Comparison of ENCODE assay signal across 8 cellular contexts in genomic region chr14:59189822-59190368, GRCh38. TPM values are rescaled to one million over a fixed set of nuclear protein-coding genes. Genes with fewer than 3 reads are reported as not detected.
A peak's percentile ranks its signal among the peaks of the same experiment; 100 is the strongest.
DNase-seq lines count a peak whose midpoint lies in the region; TF ChIP-seq lines count a peak whose summit lies in the region.

No MANE protein-coding gene starts in this region.

- DNase-seq in ELR (ENCODE audit: low read depth): peak; percentile 96
- DNase-seq in H9: peak; percentile 94
- peak; percentile 71 for DNase-seq in MG63
- peak; percentile 72 for DNase-seq in SIG-M5 treated with dmso at 0.1 percent for 504 hours (lab: John Stamatoyannopoulos, UW; ENCODE audit: unreplicated experiment)
- peak; percentile 77 for DNase-seq in activated naive CD4-positive, alpha-beta T cell treated with anti-CD3 and anti-CD28 coated beads for 36 hours
- peak; percentile 84 for DNase-seq in germinal center (ENCODE audit: low spot score)
- DNase-seq in non-pigmented ciliary epithelial cell (ENCODE audit: low read depth): peak; percentile 71
- peak in 47 of 49 donors; percentile 2 to 79 (median 39) for DNase-seq in substantia nigra (lab: John Stamatoyannopoulos, UW)

- H3K27ac ChIP-seq in H9 (ENCODE audit: insufficient read length, low read depth, low read length) (no peak overlapping the region), substantia nigra (ENCODE audit: low read depth, low read length, poor library complexity, severe bottlenecking) (peak overlapping the region; percentile 10)

- H3K9ac ChIP-seq in H9 (ENCODE audit: extremely low read depth, insufficient read length, low read length): no peak overlapping the region

- H3K4me2 ChIP-seq in H9 (ENCODE audit: insufficient read depth, insufficient read length, low read length): peak overlapping the region; percentile 85

- no CpG with 5 or more reads among the region's 24 CpGs for WGBS in H9 (ENCODE audit: extremely low coverage, insufficient read length, low lambda C conversion rate)

- no peak overlapping the region for H4K5ac ChIP-seq in H9 (ENCODE audit: insufficient read length, low read depth, low read length)

- H2BK15ac ChIP-seq in H9 (ENCODE audit: low read depth, low read length): no peak overlapping the region

- H3K4me3 Mint-ChIP-seq in H9: peak overlapping the region; percentile 80 to 92
- peak overlapping the region; percentile 91 for H3K4me3 Mint-ChIP-seq in activated naive CD4-positive, alpha-beta T cell treated with anti-CD3 and anti-CD28 coated beads for 36 hours

- no peaks in the 10 kb centered on the region; a peak in 1 of 5 replicates for H3K9me3 Mint-ChIP-seq in H9
- no peaks in the 10 kb centered on the region for H3K9me3 Mint-ChIP-seq in activated naive CD4-positive, alpha-beta T cell treated with anti-CD3 and anti-CD28 coated beads for 36 hours

- H4K8ac ChIP-seq in H9 (replicated peaks; ENCODE audit: insufficient read length, low read depth, low read length): no peak overlapping the region

- H3K23ac ChIP-seq in H9 (ENCODE audit: insufficient read length, low read depth, low read length): no peak overlapping the region

- no peaks in the 10 kb centered on the region for H3K4me1 ChIP-seq in H9 (ENCODE audit: insufficient read depth, low read length)

- peaks cover 22% of the 10 kb centered on the region for H3K23me2 ChIP-seq in H9 (ENCODE audit: insufficient read length, low read depth, low read length, poor library complexity, severe bottlenecking)

- CTCF ChIA-PET in activated naive CD4-positive, alpha-beta T cell treated with anti-CD3 and anti-CD28 coated beads for 36 hours (lab: Charles Lee): interaction anchor here (0.6 to 0.7 kb wide), 3 partner anchors 101 to 253 kb away, joined by 3 read pairs; no protein-coding TSS in a partner anchor

- no peak overlapping the region for H2BK20ac ChIP-seq in H9 (ENCODE audit: low read depth, low read length, poor library complexity, severe bottlenecking)

- H3K27me3 Mint-ChIP-seq in H9 (ENCODE audit: low read depth): peaks cover 32% of the 10 kb centered on the region
- H3K27me3 Mint-ChIP-seq in activated naive CD4-positive, alpha-beta T cell treated with anti-CD3 and anti-CD28 coated beads for 36 hours (ENCODE audit: low read depth): no peaks in the 10 kb centered on the region

- H2AK5ac ChIP-seq in H9 (ENCODE audit: insufficient read length, low read length): no peak overlapping the region

- H4K91ac ChIP-seq in H9 (ENCODE audit: insufficient read length, low read depth, low read length): no peak overlapping the region

- no peaks in the 10 kb centered on the region for H3K36me3 Mint-ChIP-seq in H9 (ENCODE audit: insufficient read depth in 1 of 3, low read depth in 3 of 3)
- H3K36me3 Mint-ChIP-seq in activated naive CD4-positive, alpha-beta T cell treated with anti-CD3 and anti-CD28 coated beads for 36 hours (ENCODE audit: low read depth): no peaks in the 10 kb centered on the region

- intact Hi-C loops in activated naive CD4-positive, alpha-beta T cell treated with anti-CD3 and anti-CD28 coated beads for 36 hours (cut with micrococcal nuclease): loop anchor here (2.0 to 10.0 kb wide), 7 partner anchors 63 to 1799 kb away; partner anchors contain the start of gene NAA30

- H3K18ac ChIP-seq in H9 (ENCODE audit: insufficient read length, low read depth, low read length): no peak overlapping the region

- no peaks in the 10 kb centered on the region for H3K36me3 ChIP-seq in MG63

- H2BK12ac ChIP-seq in H9 (ENCODE audit: insufficient read length, low read depth, low read length): no peak overlapping the region

- no peaks in the 10 kb centered on the region for H3K9me3 ChIP-seq in H9 (ENCODE audit: control insufficient read depth, low read depth, low read length)
- H3K9me3 ChIP-seq in MG63: no peaks in the 10 kb centered on the region

- peaks cover 3% of the 10 kb centered on the region; the same call in 1 of the 2 replicates for H3K27me3 ChIP-seq in H9 (ENCODE audit: insufficient read depth, low read length)
- peaks cover 9% of the 10 kb centered on the region for H3K27me3 ChIP-seq in MG63

- H4K20me1 ChIP-seq in H9 (ENCODE audit: control insufficient read depth, insufficient read depth, insufficient read length): no peaks in the 10 kb centered on the region

- H3K27ac Mint-ChIP-seq in H9: peak overlapping the region in 2 of 3 experiments; percentile 81 to 86; a peak in 3 of 7 replicates
- no peak overlapping the region for H3K27ac Mint-ChIP-seq in activated naive CD4-positive, alpha-beta T cell treated with anti-CD3 and anti-CD28 coated beads for 36 hours

- H2AFZ ChIP-seq in H9 (ENCODE audit: low read length): no peak overlapping the region

- peak overlapping the region; percentile 85 for H3K4me3 ChIP-seq in MG63

- H3K4me1 Mint-ChIP-seq in H9: peaks cover 19 to 20% of the 10 kb centered on the region in 2 experiments
- H3K4me1 Mint-ChIP-seq in activated naive CD4-positive, alpha-beta T cell treated with anti-CD3 and anti-CD28 coated beads for 36 hours (ENCODE audit: low read depth): peaks cover 13% of the 10 kb centered on the region

- H3K14ac ChIP-seq in H9 (ENCODE audit: insufficient read depth, low read length): no peak overlapping the region

- H3T11ph ChIP-seq in H9 (ENCODE audit: low read length): no peak overlapping the region

- H2BK120ac ChIP-seq in H9 (ENCODE audit: low read depth, low read length, poor library complexity, severe bottlenecking): no peak overlapping the region

- H3K79me2 ChIP-seq in H9 (ENCODE audit: insufficient read depth, low read length): no peaks in the 10 kb centered on the region

- H3K79me1 ChIP-seq in H9 (ENCODE audit: insufficient read depth, low read depth, low read length, poor library complexity, severe bottlenecking): no peaks in the 10 kb centered on the region

- no peak overlapping the region for H2BK5ac ChIP-seq in H9 (ENCODE audit: insufficient read length, low read length)

- H3K56ac ChIP-seq in H9 (ENCODE audit: insufficient read length, low read depth, low read length): no peak overlapping the region

- no peak for TF ChIP-seq CTCF in H9 (conservative IDR thresholded peaks at IDR 0.05)

- no peak overlapping the region for H3K4ac ChIP-seq in H9 (ENCODE audit: low read depth, low read length)

RNA-seq across cellular contexts. Expression of gene DAAM1, which starts 1.4 kb away (rescaled TPM):
- 19.5 and 21.7 TPM in 2 replicates for total RNA-seq in H9 (2021)
- 1.3 and 5.2 TPM in 2 replicates for total RNA-seq in MG63 (2014; rRNA removed; shearing (Covaris generic); ENCODE audit: low replicate concordance)
- 1 to 10 TPM; 7.6 to 8.3 TPM for total RNA-seq in activated naive CD4-positive, alpha-beta T cell treated with anti-CD3 and anti-CD28 coated beads for 36 hours

Comparison
In these comparisons a context has a peak if more than half of its experiments do, and no peak if none do; other contexts are left out.
1. DNase-seq: peak in every context shown above with its lines; median percentile 96 in ELR; 94 in H9; 84 in germinal center; 77 in activated naive CD4-positive, alpha-beta T cell treated with anti-CD3 and anti-CD28 coated beads for 36 hours; 72 in SIG-M5 treated with dmso at 0.1 percent for 504 hours; 71 in MG63; 71 in non-pigmented ciliary epithelial cell; 39 in substantia nigra.